In the genomic region with DNA sequence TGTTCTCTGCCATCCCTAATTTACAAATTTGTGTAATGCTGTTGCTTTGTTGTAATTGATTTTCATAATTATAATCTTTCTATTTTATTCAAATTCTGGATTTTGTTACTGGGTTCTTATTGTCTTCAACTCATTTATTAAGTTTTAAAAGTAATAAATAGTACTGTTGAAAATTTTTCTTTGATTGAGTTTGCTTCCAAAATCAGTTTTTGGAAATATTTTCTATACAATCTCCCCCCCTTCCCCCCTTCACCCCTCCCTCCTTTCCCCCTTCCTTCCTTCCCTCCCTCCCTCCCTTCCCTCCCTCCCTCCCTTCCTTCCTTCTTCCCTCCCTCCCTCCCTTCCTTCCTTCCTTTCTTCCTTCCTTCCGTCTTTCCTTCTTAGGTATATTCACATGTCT, we compare ENCODE assay signal across 8 cellular contexts. TPM values are rescaled to one million over a fixed set of nuclear protein-coding genes. Genes with fewer than 3 reads are reported as not detected.
"Had no signal": no experiment of that assay in that cellular context is flagged by ENCODE, and none has a peak within 500 bp of the region (broad histone marks: within the 10 kb centered on the region; RNA-seq: fewer than 3 reads in every experiment).

No MANE protein-coding gene starts in this region.

- H3K4me3 ChIP-seq: GM12878 had no signal

- ATAC-seq: GM12878 had no signal

- DNase-seq: GDM1, GF-D8 had no signal

- FAIRE-seq: G401.6, GM12878, GM12891, GM12892, GM18507, GM19239 had no signal

RNA-seq across cellular contexts. Expression of gene TMPRSS15, which starts 6.0 kb away (rescaled TPM):
- total RNA-seq: GM12878 had no signal
